ENCODE assay signal across 21 cellular contexts in genomic region chr2:76212305-76212985, GRCh38.
DNase-seq lines count a peak whose midpoint lies in the region; ATAC-seq and TF ChIP-seq lines count a peak whose summit lies in the region.
"Had no signal": no experiment of that assay in that cellular context is flagged by ENCODE, and none has a peak within 500 bp of the region (broad histone marks: within the 10 kb centered on the region; RNA-seq: fewer than 3 reads in every experiment).

No MANE protein-coding gene starts in this region.

- TF ChIP-seq POLR2A in Peyer's patch (IDR thresholded peaks at IDR 0.05), result no peak

- H3K4me2 ChIP-seq in neural progenitor cell, result no peak overlapping the region
- H3K4me2 ChIP-seq: A549 had no signal

- DNase-seq in WTC11 (ENCODE audit: low spot score), result no peak
- DNase-seq in neural progenitor cell (ENCODE audit: low spot score), result no peak
- no peak for DNase-seq in OCI-M2 (lab: John Stamatoyannopoulos, UW; ENCODE audit: unreplicated experiment)
- no peak for DNase-seq in H7
- DNase-seq in NCI-H526 treated with DMSO at 0.1 percent for 48 hours (lab: John Stamatoyannopoulos, UW), result no peak
- DNase-seq in Peyer's patch, result no peak
- DNase-seq: CD4-positive, alpha-beta T cell; GF-D8; GOT3; NCI-H1105; NCI-H187; NCI-H2107; NCI-H510A; NCI-H774; Right ventricle myocardium superior had no signal

- H3K9me3 ChIP-seq in neural progenitor cell (ENCODE audit: low read depth) (no peaks in the 10 kb centered on the region), Peyer's patch (no peaks in the 10 kb centered on the region)
- H3K9me3 ChIP-seq: A549 had no signal

- H3K9me3 Mint-ChIP-seq in WTC11, result peaks cover 6% of the 10 kb centered on the region
- no peaks in the 10 kb centered on the region for H3K9me3 Mint-ChIP-seq in neural progenitor cell

- H3K27me3 Mint-ChIP-seq in WTC11 (ENCODE audit: low read depth), result no peaks in the 10 kb centered on the region
- no peaks in the 10 kb centered on the region for H3K27me3 Mint-ChIP-seq in neural progenitor cell (ENCODE audit: insufficient read depth, low read depth)
- H3K27me3 Mint-ChIP-seq: CD4-positive, alpha-beta T cell had no signal

- POLR2A ChIA-PET in WTC11 (lab: Charles Lee), result no interaction called here

- H3F3A ChIP-seq in neural progenitor cell (ENCODE audit: low read depth), result no peaks in the 10 kb centered on the region

- H3K36me3 ChIP-seq in neural progenitor cell (no peaks in the 10 kb centered on the region), H7 (replicated peaks; ENCODE audit: control insufficient read depth, insufficient read depth, low read length) (no peaks in the 10 kb centered on the region), Peyer's patch (no peaks in the 10 kb centered on the region)

- H3K4me1 Mint-ChIP-seq in WTC11 (peaks cover 25% of the 10 kb centered on the region), neural progenitor cell (no peaks in the 10 kb centered on the region)

- H3K27ac ChIP-seq in neural progenitor cell, result no peak overlapping the region
- H3K27ac ChIP-seq in Peyer's patch, result no peak overlapping the region
- H3K27ac ChIP-seq: A549, HL-60, SK-N-MC had no signal

- no peaks in the 10 kb centered on the region for H4K20me1 ChIP-seq in neural progenitor cell (ENCODE audit: low read depth)

- ATAC-seq in GM18867 (IDR thresholded peaks at IDR 0.05; ENCODE audit: unreplicated experiment) (peak; percentile 51), HG03432 (IDR thresholded peaks at IDR 0.05; ENCODE audit: unreplicated experiment) (peak; percentile 51), WTC11 (no peak)
- ATAC-seq: A549 had no signal

- H3K79me2 ChIP-seq in neural progenitor cell (ENCODE audit: low read depth), result no peaks in the 10 kb centered on the region

- H3K27ac Mint-ChIP-seq in WTC11 (peak overlapping the region; percentile 70; the same call in 1 of the 2 replicates), neural progenitor cell (no peak overlapping the region)
- H3K27ac Mint-ChIP-seq: CD4-positive, alpha-beta T cell; T-helper 2 cell treated with Interferon-gamma antibody and Interleukin-4, amounts not matched to agents 5 μg/mL and 100 μg/mL, for 36 hours had no signal

- no peak overlapping the region for H3K9ac ChIP-seq in neural progenitor cell

- H3K36me3 Mint-ChIP-seq in WTC11 (no peaks in the 10 kb centered on the region; the same call in 1 of the 2 replicates), neural progenitor cell (no peaks in the 10 kb centered on the region)

- H2AFZ ChIP-seq in neural progenitor cell (replicated peaks), result peak overlapping the region; percentile 26

- H3K4me3 ChIP-seq in neural progenitor cell (no peak overlapping the region), H7 (ENCODE audit: insufficient read depth, low read depth, low read length) (no peak overlapping the region), Peyer's patch (no peak overlapping the region)
- H3K4me3 ChIP-seq: A549, SK-N-MC had no signal

- H3K4me1 ChIP-seq in neural progenitor cell (no peaks in the 10 kb centered on the region), Peyer's patch (no peaks in the 10 kb centered on the region)
- H3K4me1 ChIP-seq: A549 had no signal

- no peaks in the 10 kb centered on the region for H3K27me3 ChIP-seq in neural progenitor cell
- no peaks in the 10 kb centered on the region for H3K27me3 ChIP-seq in H7 (ENCODE audit: control insufficient read depth, insufficient read depth, low read length)
- H3K27me3 ChIP-seq in Peyer's patch, result no peaks in the 10 kb centered on the region

- TF ChIP-seq CTCF in WTC11 (IDR thresholded peaks at IDR 0.05) (no peak), neural progenitor cell (IDR thresholded peaks at IDR 0.05) (no peak), Peyer's patch (IDR thresholded peaks at IDR 0.05) (no peak)

- CTCF ChIA-PET in WTC11 (lab: Charles Lee), result no interaction called here

- H3K4me3 Mint-ChIP-seq in WTC11 (no peak overlapping the region), neural progenitor cell (no peak overlapping the region)
- H3K4me3 Mint-ChIP-seq: CD4-positive, alpha-beta T cell; T-helper 2 cell treated with Interferon-gamma antibody and Interleukin-4, amounts not matched to agents 5 μg/mL and 100 μg/mL, for 36 hours had no signal

TF ChIP-seq in WTC11, 78 proteins besides CTCF, POLR2A, EP300 and RAD21:
- TF ChIP-seq ZBTB21 (CRISPR knock-in tag; IDR thresholded peaks at IDR 0.05; ENCODE audit: borderline replicate concordance) (no peak), CREB1 (CRISPR knock-in tag; IDR thresholded peaks at IDR 0.05) (no peak), RELA (CRISPR knock-in tag; IDR thresholded peaks at IDR 0.05; ENCODE audit: borderline replicate concordance) (no peak), KAT7 (CRISPR knock-in tag; IDR thresholded peaks at IDR 0.05; ENCODE audit: borderline replicate concordance) (no peak)
